Comparison of ENCODE assay signal across 15 cellular contexts in genomic region chr1:165290143-165290542, GRCh38.
DNase-seq lines count a peak whose midpoint lies in the region; ATAC-seq and TF ChIP-seq lines count a peak whose summit lies in the region.
"Had no signal": no experiment of that assay in that cellular context is flagged by ENCODE, and none has a peak within 500 bp of the region (broad histone marks: within the 10 kb centered on the region; RNA-seq: fewer than 3 reads in every experiment).

No MANE protein-coding gene starts in this region.

- H3K36me3 ChIP-seq in MG63 (no peaks in the 10 kb centered on the region), mesendoderm (ENCODE audit: control insufficient read depth, insufficient read depth, low read length) (no peaks in the 10 kb centered on the region), ascending aorta (no peaks in the 10 kb centered on the region)
- H3K36me3 ChIP-seq: gastrocnemius medialis, HAP-1 had no signal

- H3K4me3 ChIP-seq in MG63 = no peak overlapping the region
- H3K4me3 ChIP-seq in mesendoderm (ENCODE audit: low read length) = no peak overlapping the region
- no peak overlapping the region for H3K4me3 ChIP-seq in ascending aorta
- H3K4me3 ChIP-seq: coronary artery, gastrocnemius medialis, HAP-1 had no signal

- H2BK120ac ChIP-seq in mesendoderm (ENCODE audit: low read depth, low read length) = no peak overlapping the region

- H3K18ac ChIP-seq in mesendoderm (ENCODE audit: low read length) = no peak overlapping the region

- no peak for TF ChIP-seq CTCF in ascending aorta (IDR thresholded peaks at IDR 0.05)
- no peak for TF ChIP-seq CTCF in activated CD8-positive, alpha-beta T cell treated with anti-CD3 and anti-CD28 coated beads for 36 hours (IDR thresholded peaks at IDR 0.05)

- H3K9me3 Mint-ChIP-seq in activated CD8-positive, alpha-beta T cell treated with anti-CD3 and anti-CD28 coated beads for 36 hours = peaks cover 2% of the 10 kb centered on the region
- H3K9me3 Mint-ChIP-seq: activated naive CD8-positive, alpha-beta T cell treated with anti-CD3 and anti-CD28 coated beads for 36 hours; nephron had no signal

- CTCF ChIA-PET in activated CD8-positive, alpha-beta T cell treated with anti-CD3 and anti-CD28 coated beads for 36 hours (lab: Charles Lee) = no interaction called here

- H4K5ac ChIP-seq in mesendoderm (ENCODE audit: low read length) = no peak overlapping the region

- no peak overlapping the region for H3K9ac ChIP-seq in mesendoderm (ENCODE audit: low read length)

- no peak overlapping the region for H3K27ac Mint-ChIP-seq in activated CD8-positive, alpha-beta T cell treated with anti-CD3 and anti-CD28 coated beads for 36 hours
- H3K27ac Mint-ChIP-seq: activated naive CD8-positive, alpha-beta T cell treated with anti-CD3 and anti-CD28 coated beads for 36 hours; nephron had no signal

- H3K56ac ChIP-seq in mesendoderm (ENCODE audit: low read length) = no peak overlapping the region

- no peak for ATAC-seq in activated CD8-positive, alpha-beta T cell treated with anti-CD3 and anti-CD28 coated beads for 36 hours

- no peak overlapping the region for H4K8ac ChIP-seq in mesendoderm (ENCODE audit: low read depth, low read length)

- H3K4me3 Mint-ChIP-seq in activated CD8-positive, alpha-beta T cell treated with anti-CD3 and anti-CD28 coated beads for 36 hours = no peak overlapping the region
- H3K4me3 Mint-ChIP-seq: activated naive CD8-positive, alpha-beta T cell treated with anti-CD3 and anti-CD28 coated beads for 36 hours; nephron had no signal

- H3K9me3 ChIP-seq in MG63 = no peaks in the 10 kb centered on the region
- H3K9me3 ChIP-seq in ascending aorta = no peaks in the 10 kb centered on the region
- H3K9me3 ChIP-seq: gastrocnemius medialis, HAP-1 had no signal

- no peaks in the 10 kb centered on the region for H3K79me2 ChIP-seq in mesendoderm (ENCODE audit: control insufficient read depth, insufficient read depth, low read length)

- intact Hi-C loops in posterior cingulate gyrus (cut with DNase I) (no loop called here), ascending aorta (cut with DNase I) (no loop called here)
- intact Hi-C loops in activated CD8-positive, alpha-beta T cell treated with anti-CD3 and anti-CD28 coated beads for 36 hours (cut with micrococcal nuclease) = no loop called here

- H3K4me2 ChIP-seq in mesendoderm (ENCODE audit: low read length) = no peak overlapping the region

- DNase-seq in GM03348 (ENCODE audit: low spot score) = peak; percentile 18
- DNase-seq in MG63 = peak; percentile 84
- DNase-seq in astrocyte of the hippocampus (ENCODE audit: low read depth, low spot score) = peak; percentile 1
- peak; percentile 33 for DNase-seq in mesendoderm
- DNase-seq in posterior cingulate gyrus = no peak
- DNase-seq in ascending aorta (ENCODE audit: low spot score in 2 of 2) = no peak
- DNase-seq in medulla oblongata (ENCODE audit: extremely low spot score) = no peak
- no peak for DNase-seq in activated CD8-positive, alpha-beta T cell treated with anti-CD3 and anti-CD28 coated beads for 36 hours
- DNase-seq: activated CD8-positive, alpha-beta memory T cell treated with anti-CD3 and anti-CD28 coated beads for 24 hours; activated naive CD8-positive, alpha-beta T cell treated with anti-CD3 and anti-CD28 coated beads for 36 hours; gastrocnemius medialis; kidney glomerular epithelial cell had no signal

- H2AK5ac ChIP-seq in mesendoderm (ENCODE audit: low read length) = no peak overlapping the region

- peaks cover 5% of the 10 kb centered on the region for H3K27me3 Mint-ChIP-seq in activated CD8-positive, alpha-beta T cell treated with anti-CD3 and anti-CD28 coated beads for 36 hours

- no peak overlapping the region for H2BK15ac ChIP-seq in mesendoderm (replicated peaks; ENCODE audit: low read depth)

- no CpG with 5 or more reads among the region's 7 CpGs for WGBS in mesendoderm (ENCODE audit: extremely low coverage, insufficient coverage, low lambda C conversion rate)

- no peak overlapping the region for H3K27ac ChIP-seq in mesendoderm (ENCODE audit: low read depth, low read length)
- H3K27ac ChIP-seq in ascending aorta = no peak overlapping the region
- H3K27ac ChIP-seq: coronary artery, gastrocnemius medialis had no signal

- no peak overlapping the region for H3K23ac ChIP-seq in mesendoderm (ENCODE audit: low read length)

- H3K4me1 ChIP-seq in mesendoderm (ENCODE audit: control insufficient read depth, low read depth, low read length) = peaks cover 6% of the 10 kb centered on the region
- no peaks in the 10 kb centered on the region for H3K4me1 ChIP-seq in ascending aorta
- H3K4me1 ChIP-seq: gastrocnemius medialis, HAP-1 had no signal

- no peaks in the 10 kb centered on the region for H3K36me3 Mint-ChIP-seq in activated CD8-positive, alpha-beta T cell treated with anti-CD3 and anti-CD28 coated beads for 36 hours (ENCODE audit: low read depth)
- H3K36me3 Mint-ChIP-seq: activated naive CD8-positive, alpha-beta T cell treated with anti-CD3 and anti-CD28 coated beads for 36 hours had no signal

- no peaks in the 10 kb centered on the region for H3K4me1 Mint-ChIP-seq in activated CD8-positive, alpha-beta T cell treated with anti-CD3 and anti-CD28 coated beads for 36 hours (ENCODE audit: low read depth)
- H3K4me1 Mint-ChIP-seq: activated naive CD8-positive, alpha-beta T cell treated with anti-CD3 and anti-CD28 coated beads for 36 hours had no signal

- H3K27me3 ChIP-seq in MG63 (no peaks in the 10 kb centered on the region), mesendoderm (ENCODE audit: insufficient read depth, low read length, poor library complexity) (no peaks in the 10 kb centered on the region), ascending aorta (no peaks in the 10 kb centered on the region)

- no peak overlapping the region for H2BK5ac ChIP-seq in mesendoderm (ENCODE audit: low read length)

- no peak overlapping the region for H3K4ac ChIP-seq in mesendoderm (ENCODE audit: low read depth, low read length)

- no peaks in the 10 kb centered on the region for H3K79me1 ChIP-seq in mesendoderm (ENCODE audit: low read length)

- POLR2A ChIA-PET in activated CD8-positive, alpha-beta T cell treated with anti-CD3 and anti-CD28 coated beads for 36 hours (lab: Charles Lee) = no interaction called here

Comparison
In these comparisons a context has a peak if more than half of its experiments do, and no peak if none do; other contexts are left out.
1. DNase-seq: peak in GM03348 (single experiment), MG63 (single experiment), astrocyte of the hippocampus (single experiment) and mesendoderm (single experiment); none in posterior cingulate gyrus (0 of 10), ascending aorta (0 of 2), medulla oblongata (single experiment) and activated CD8-positive, alpha-beta T cell treated with anti-CD3 and anti-CD28 coated beads for 36 hours (single experiment).